ENCODE assay signal across 18 cellular contexts in genomic region chr15:41888662-41889253, GRCh38. TPM values are rescaled to one million over a fixed set of nuclear protein-coding genes. Genes with fewer than 3 reads are reported as not detected.
DNase-seq lines count a peak whose midpoint lies in the region; ATAC-seq and TF ChIP-seq lines count a peak whose summit lies in the region.
"Had no signal": no experiment of that assay in that cellular context is flagged by ENCODE, and none has a peak within 500 bp of the region (broad histone marks: within the 10 kb centered on the region; RNA-seq: fewer than 3 reads in every experiment).

No MANE protein-coding gene starts in this region.

- CTCF ChIA-PET in OCI-LY7 (lab: Charles Lee; ENCODE audit: unreplicated experiment): no interaction called here

- H3K79me2 ChIP-seq in OCI-LY7 (ENCODE audit: insufficient read depth, low read depth, low read length): no peaks in the 10 kb centered on the region

- no peaks in the 10 kb centered on the region for H3K27me3 Mint-ChIP-seq in activated T-helper 17 cell treated with anti-CD3 and anti-CD28 coated beads, Interleukin-2, amount 50 U/mL, for 72 hours
- H3K27me3 Mint-ChIP-seq: stimulated activated naive CD8-positive, alpha-beta T cell treated with anti-CD3 and anti-CD28 coated beads, Interleukin-15, Interleukin-2, amounts not matched to agents 100 ng/mL and 50 ng/mL, for 24 hours had no signal

- no peak for DNase-seq in activated naive CD4-positive, alpha-beta T cell treated with anti-CD3 and anti-CD28 coated beads, Interleukin-2, amount 50 U/mL, for 72 hours (ENCODE audit: low spot score in 2 of 2)
- no peak for DNase-seq in activated naive CD4-positive, alpha-beta T cell (lab: John Stamatoyannopoulos, UW)
- DNase-seq in OCI-LY7 (ENCODE audit: low spot score) (peak; percentile 37), NCI-H446 (lab: John Stamatoyannopoulos, UW) (no peak), OCI-M2 (lab: John Stamatoyannopoulos, UW; ENCODE audit: unreplicated experiment) (no peak), T-helper 9 cell (no peak), NCI-H524 treated with DMSO at 0.1 percent for 48 hours (lab: John Stamatoyannopoulos, UW) (no peak)
- DNase-seq: activated CD4-positive, CD25-positive, alpha-beta regulatory T cell treated with anti-CD3 and anti-CD28 coated beads, Interleukin-2, amount 50 U/mL, for 72 hours; anterior cingulate cortex; foreskin keratinocyte; GM23248; left ventricle myocardium inferior; NCI-H1694 treated with DMSO at 0.1 percent for 48 hours; PC-9; upper lobe of right lung had no signal

- no peak overlapping the region for H3K27ac ChIP-seq in OCI-LY7 (ENCODE audit: low read depth, low read length, poor library complexity, severe bottlenecking)
- H3K27ac ChIP-seq: foreskin keratinocyte, GM23248, left ventricle myocardium inferior, PC-9, prostate gland, upper lobe of right lung had no signal

- no peaks in the 10 kb centered on the region for H3K9me2 ChIP-seq in OCI-LY7 (ENCODE audit: insufficient read depth, low read length)

- H3K4me3 Mint-ChIP-seq in activated T-helper 17 cell treated with anti-CD3 and anti-CD28 coated beads, Interleukin-2, amount 50 U/mL, for 72 hours: peak overlapping the region; percentile 34
- H3K4me3 Mint-ChIP-seq: stimulated activated naive CD8-positive, alpha-beta T cell treated with anti-CD3 and anti-CD28 coated beads, Interleukin-15, Interleukin-2, amounts not matched to agents 100 ng/mL and 50 ng/mL, for 24 hours had no signal

- BruUV-seq in OCI-LY7 (replicated peaks; lab: Mats Ljungman, UMichigan): no TSS peak

- no peaks in the 10 kb centered on the region for H3K36me3 ChIP-seq in OCI-LY7 (ENCODE audit: insufficient read depth, low read length)
- H3K36me3 ChIP-seq: left ventricle myocardium inferior, prostate gland, upper lobe of right lung had no signal

- POLR2A ChIA-PET in OCI-LY7 (lab: Charles Lee): no interaction called here

- peak overlapping the region; percentile 7 to 77 for H3K27ac Mint-ChIP-seq in activated naive CD4-positive, alpha-beta T cell treated with anti-CD3 and anti-CD28 coated beads, Interleukin-2, amount 50 U/mL, for 72 hours
- H3K27ac Mint-ChIP-seq in activated T-helper 17 cell treated with anti-CD3 and anti-CD28 coated beads, Interleukin-2, amount 50 U/mL, for 72 hours: peak overlapping the region; percentile 85
- H3K27ac Mint-ChIP-seq: stimulated activated naive CD8-positive, alpha-beta T cell treated with anti-CD3 and anti-CD28 coated beads, Interleukin-15, Interleukin-2, amounts not matched to agents 100 ng/mL and 50 ng/mL, for 24 hours had no signal

- H3K9me3 ChIP-seq in OCI-LY7 (ENCODE audit: low read length): no peaks in the 10 kb centered on the region
- H3K9me3 ChIP-seq: left ventricle myocardium inferior, prostate gland, upper lobe of right lung had no signal

- H3K4me2 ChIP-seq in OCI-LY7 (ENCODE audit: low read length): no peak overlapping the region
- H3K4me2 ChIP-seq: PC-9 had no signal

- no peak for TF ChIP-seq CTCF in OCI-LY7 (conservative IDR thresholded peaks at IDR 0.05; ENCODE audit: low read length)

- H3K9me3 Mint-ChIP-seq in activated naive CD4-positive, alpha-beta T cell treated with anti-CD3 and anti-CD28 coated beads, Interleukin-2, amount 50 U/mL, for 72 hours: no peaks in the 10 kb centered on the region
- no peaks in the 10 kb centered on the region for H3K9me3 Mint-ChIP-seq in activated T-helper 17 cell treated with anti-CD3 and anti-CD28 coated beads, Interleukin-2, amount 50 U/mL, for 72 hours
- H3K9me3 Mint-ChIP-seq: stimulated activated naive CD8-positive, alpha-beta T cell treated with anti-CD3 and anti-CD28 coated beads, Interleukin-15, Interleukin-2, amounts not matched to agents 100 ng/mL and 50 ng/mL, for 24 hours had no signal

- H3K4me1 Mint-ChIP-seq in activated T-helper 17 cell treated with anti-CD3 and anti-CD28 coated beads, Interleukin-2, amount 50 U/mL, for 72 hours: peaks cover 14% of the 10 kb centered on the region

- no peaks in the 10 kb centered on the region for H3K36me3 Mint-ChIP-seq in activated naive CD4-positive, alpha-beta T cell treated with anti-CD3 and anti-CD28 coated beads, Interleukin-2, amount 50 U/mL, for 72 hours
- H3K36me3 Mint-ChIP-seq in activated T-helper 17 cell treated with anti-CD3 and anti-CD28 coated beads, Interleukin-2, amount 50 U/mL, for 72 hours (ENCODE audit: low read depth): no peaks in the 10 kb centered on the region

- peaks cover 8% of the 10 kb centered on the region for H3K4me1 ChIP-seq in OCI-LY7 (ENCODE audit: insufficient read depth, low read length, poor library complexity, severe bottlenecking)
- H3K4me1 ChIP-seq: foreskin keratinocyte had no signal

- no peaks in the 10 kb centered on the region for H4K20me1 ChIP-seq in OCI-LY7 (ENCODE audit: insufficient read depth, low read length)

- intact Hi-C loops in OCI-LY7 (cut with micrococcal nuclease; ENCODE audit: unreplicated experiment): no loop called here

- H2AFZ ChIP-seq in OCI-LY7 (ENCODE audit: low read length): no peak overlapping the region
- H2AFZ ChIP-seq: GM23248, PC-9 had no signal

- ATAC-seq in activated naive CD4-positive, alpha-beta T cell treated with anti-CD3 and anti-CD28 coated beads, Interleukin-2, amount 50 U/mL, for 72 hours: no peak
- ATAC-seq in activated T-helper 17 cell treated with anti-CD3 and anti-CD28 coated beads, Interleukin-2, amount 50 U/mL, for 72 hours (replicated peaks): peak; percentile 49
- ATAC-seq: foreskin keratinocyte, upper lobe of right lung had no signal

- H3K4me3 ChIP-seq in OCI-LY7 (ENCODE audit: low read depth, low read length, poor library complexity, severe bottlenecking): no peak overlapping the region
- H3K4me3 ChIP-seq: GM23248, left ventricle myocardium inferior, PC-9, prostate gland, upper lobe of right lung had no signal

RNA-seq across cellular contexts. Expression of gene SPTBN5, which starts 5.1 kb away (rescaled TPM):
- total RNA-seq in activated naive CD4-positive, alpha-beta T cell treated with anti-CD3 and anti-CD28 coated beads, Interleukin-2, amount 50 U/mL, for 72 hours: 1 to 10 TPM in 1 of 2 donors, under 1 TPM in 1; 0.55 to 1.4 TPM
- total RNA-seq in OCI-LY7 (2014; rRNA removed; shearing (Covaris generic)): 0.03 TPM in 2 replicates
- 0.04 and 0.17 TPM in 2 replicates for total RNA-seq in OCI-LY7 (2022)
- 1 to 10 TPM; 2.4 to 4.9 TPM for total RNA-seq in activated T-helper 17 cell treated with anti-CD3 and anti-CD28 coated beads, Interleukin-2, amount 50 U/mL, for 72 hours

RNA-seq across cellular contexts. Expression of gene PLA2G4B, which starts 50.1 kb away (rescaled TPM):
- total RNA-seq in activated naive CD4-positive, alpha-beta T cell treated with anti-CD3 and anti-CD28 coated beads, Interleukin-2, amount 50 U/mL, for 72 hours: 1 to 10 TPM; 8.3 to 9.4 TPM
- total RNA-seq in OCI-LY7 (2014; rRNA removed; shearing (Covaris generic)): 9.4 and 11.1 TPM in 2 replicates
- 9.5 and 12.0 TPM in 2 replicates for total RNA-seq in OCI-LY7 (2022)
- 1 to 10 TPM; 2.7 to 8.3 TPM for total RNA-seq in activated T-helper 17 cell treated with anti-CD3 and anti-CD28 coated beads, Interleukin-2, amount 50 U/mL, for 72 hours
